1 cellular context compared by ENCODE assay signal in the genomic region with DNA sequence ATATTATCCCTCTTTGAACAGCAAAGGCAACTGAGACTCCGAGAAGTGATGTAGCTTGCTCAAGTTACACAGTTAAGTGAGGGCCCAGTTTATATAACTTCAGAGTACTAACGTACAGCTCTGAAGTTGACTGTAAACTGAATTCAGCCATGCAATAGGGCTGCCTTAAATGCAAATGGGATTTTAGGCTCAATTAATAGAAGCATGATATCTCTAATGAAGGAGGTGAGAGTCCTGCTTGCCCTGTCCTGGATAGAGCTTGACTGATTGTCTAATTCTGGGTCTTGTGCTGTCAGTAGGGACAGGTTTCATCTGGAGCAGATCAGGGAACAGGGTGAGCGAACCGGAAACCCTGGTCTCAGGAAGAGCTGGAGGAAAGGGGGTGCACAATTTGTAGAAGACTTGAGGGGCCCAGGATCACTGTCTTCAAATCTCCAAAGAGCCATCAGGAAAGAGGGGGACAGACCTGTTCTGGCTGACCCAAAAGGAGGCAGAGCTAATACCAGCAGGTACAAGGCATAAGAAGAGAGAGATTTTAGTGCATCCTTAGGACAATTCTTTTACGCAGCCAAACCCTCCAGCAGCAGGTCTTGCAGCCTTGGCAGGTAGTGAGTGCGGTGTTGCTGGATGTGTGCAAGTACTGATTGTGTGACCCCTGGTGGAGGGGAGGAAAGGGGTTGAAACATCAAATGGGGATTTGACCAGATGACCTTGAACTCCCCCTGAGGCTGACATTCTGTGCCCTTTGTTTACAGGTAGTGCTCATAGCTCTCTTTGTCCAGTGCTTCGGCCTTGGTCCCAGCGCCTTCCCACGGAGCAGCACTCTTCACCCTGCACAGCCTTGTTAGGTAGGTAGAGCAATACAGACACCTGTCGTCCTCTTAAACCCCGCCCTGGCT.
TF ChIP-seq lines count a peak whose summit lies in the region.

No MANE protein-coding gene starts in this region.

TF ChIP-seq in HepG2, 621 proteins besides CTCF, POLR2A, EP300 and RAD21 (continued from another document and continues in another):
- no peak for TF ChIP-seq RNF2 (conservative IDR thresholded peaks at IDR 0.05; ENCODE audit: low read depth)
- peak; percentile 60; the same call in 1 of the 2 replicates for TF ChIP-seq ZNF263 (CRISPR knock-in tag; IDR thresholded peaks at IDR 0.05)
- peak; percentile 56; the same call in 1 of the 2 replicates for TF ChIP-seq MIXL1 (CRISPR knock-in tag; IDR thresholded peaks at IDR 0.05)
- no peak for TF ChIP-seq NBN (conservative IDR thresholded peaks at IDR 0.05)
- no peak for TF ChIP-seq ZNF30 (CRISPR knock-in tag; IDR thresholded peaks at IDR 0.05)
- TF ChIP-seq, protein P1, sequence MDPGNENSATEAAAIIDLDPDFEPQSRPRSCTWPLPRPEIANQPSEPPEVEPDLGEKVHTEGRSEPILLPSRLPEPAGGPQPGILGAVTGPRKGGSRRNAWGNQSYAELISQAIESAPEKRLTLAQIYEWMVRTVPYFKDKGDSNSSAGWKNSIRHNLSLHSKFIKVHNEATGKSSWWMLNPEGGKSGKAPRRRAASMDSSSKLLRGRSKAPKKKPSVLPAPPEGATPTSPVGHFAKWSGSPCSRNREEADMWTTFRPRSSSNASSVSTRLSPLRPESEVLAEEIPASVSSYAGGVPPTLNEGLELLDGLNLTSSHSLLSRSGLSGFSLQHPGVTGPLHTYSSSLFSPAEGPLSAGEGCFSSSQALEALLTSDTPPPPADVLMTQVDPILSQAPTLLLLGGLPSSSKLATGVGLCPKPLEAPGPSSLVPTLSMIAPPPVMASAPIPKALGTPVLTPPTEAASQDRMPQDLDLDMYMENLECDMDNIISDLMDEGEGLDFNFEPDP (CRISPR knock-in tag; conservative IDR thresholded peaks at IDR 0.05), result no peak
- TF ChIP-seq ZNF343 (CRISPR knock-in tag; IDR thresholded peaks at IDR 0.05), result no peak
- TF ChIP-seq NFIC (IDR thresholded peaks at IDR 0.05; ENCODE audit: low read length), result 0 out of 2 replicates have a peak, but pooled peaks have one; percentile 42
- 0 out of 2 replicates have a peak, but pooled peaks have one; percentile 20 for TF ChIP-seq SPEN (CRISPR knock-in tag; IDR thresholded peaks at IDR 0.05; ENCODE audit: low read depth)
- peak; percentile 10; the same call in 1 of the 2 replicates for TF ChIP-seq MEF2D (CRISPR knock-in tag; IDR thresholded peaks at IDR 0.05)
- no peak for TF ChIP-seq ZNF264 (CRISPR knock-in tag; IDR thresholded peaks at IDR 0.05)
- TF ChIP-seq SMAD1 (CRISPR knock-in tag; IDR thresholded peaks at IDR 0.05; ENCODE audit: borderline replicate concordance, low read depth), result no peak
- no peak for TF ChIP-seq ZNF773 (CRISPR knock-in tag; IDR thresholded peaks at IDR 0.05; ENCODE audit: borderline replicate concordance)
- no peak for TF ChIP-seq PCBP2 (optimal IDR thresholded peaks at IDR 0.05; ENCODE audit: low read depth, low read length, poor library complexity, severe bottlenecking)
- no peak for TF ChIP-seq MED8 (CRISPR knock-in tag; IDR thresholded peaks at IDR 0.05; ENCODE audit: insufficient replicate concordance)
- no peak for TF ChIP-seq FIP1L1 (IDR thresholded peaks at IDR 0.05; ENCODE audit: borderline replicate concordance, insufficient read depth, low read depth, low read length)
- 0 out of 2 replicates have a peak, but pooled peaks have one; percentile 1 for TF ChIP-seq ZBTB20 (CRISPR knock-in tag; IDR thresholded peaks at IDR 0.05; ENCODE audit: borderline replicate concordance, low read depth)
- TF ChIP-seq, protein P2, sequence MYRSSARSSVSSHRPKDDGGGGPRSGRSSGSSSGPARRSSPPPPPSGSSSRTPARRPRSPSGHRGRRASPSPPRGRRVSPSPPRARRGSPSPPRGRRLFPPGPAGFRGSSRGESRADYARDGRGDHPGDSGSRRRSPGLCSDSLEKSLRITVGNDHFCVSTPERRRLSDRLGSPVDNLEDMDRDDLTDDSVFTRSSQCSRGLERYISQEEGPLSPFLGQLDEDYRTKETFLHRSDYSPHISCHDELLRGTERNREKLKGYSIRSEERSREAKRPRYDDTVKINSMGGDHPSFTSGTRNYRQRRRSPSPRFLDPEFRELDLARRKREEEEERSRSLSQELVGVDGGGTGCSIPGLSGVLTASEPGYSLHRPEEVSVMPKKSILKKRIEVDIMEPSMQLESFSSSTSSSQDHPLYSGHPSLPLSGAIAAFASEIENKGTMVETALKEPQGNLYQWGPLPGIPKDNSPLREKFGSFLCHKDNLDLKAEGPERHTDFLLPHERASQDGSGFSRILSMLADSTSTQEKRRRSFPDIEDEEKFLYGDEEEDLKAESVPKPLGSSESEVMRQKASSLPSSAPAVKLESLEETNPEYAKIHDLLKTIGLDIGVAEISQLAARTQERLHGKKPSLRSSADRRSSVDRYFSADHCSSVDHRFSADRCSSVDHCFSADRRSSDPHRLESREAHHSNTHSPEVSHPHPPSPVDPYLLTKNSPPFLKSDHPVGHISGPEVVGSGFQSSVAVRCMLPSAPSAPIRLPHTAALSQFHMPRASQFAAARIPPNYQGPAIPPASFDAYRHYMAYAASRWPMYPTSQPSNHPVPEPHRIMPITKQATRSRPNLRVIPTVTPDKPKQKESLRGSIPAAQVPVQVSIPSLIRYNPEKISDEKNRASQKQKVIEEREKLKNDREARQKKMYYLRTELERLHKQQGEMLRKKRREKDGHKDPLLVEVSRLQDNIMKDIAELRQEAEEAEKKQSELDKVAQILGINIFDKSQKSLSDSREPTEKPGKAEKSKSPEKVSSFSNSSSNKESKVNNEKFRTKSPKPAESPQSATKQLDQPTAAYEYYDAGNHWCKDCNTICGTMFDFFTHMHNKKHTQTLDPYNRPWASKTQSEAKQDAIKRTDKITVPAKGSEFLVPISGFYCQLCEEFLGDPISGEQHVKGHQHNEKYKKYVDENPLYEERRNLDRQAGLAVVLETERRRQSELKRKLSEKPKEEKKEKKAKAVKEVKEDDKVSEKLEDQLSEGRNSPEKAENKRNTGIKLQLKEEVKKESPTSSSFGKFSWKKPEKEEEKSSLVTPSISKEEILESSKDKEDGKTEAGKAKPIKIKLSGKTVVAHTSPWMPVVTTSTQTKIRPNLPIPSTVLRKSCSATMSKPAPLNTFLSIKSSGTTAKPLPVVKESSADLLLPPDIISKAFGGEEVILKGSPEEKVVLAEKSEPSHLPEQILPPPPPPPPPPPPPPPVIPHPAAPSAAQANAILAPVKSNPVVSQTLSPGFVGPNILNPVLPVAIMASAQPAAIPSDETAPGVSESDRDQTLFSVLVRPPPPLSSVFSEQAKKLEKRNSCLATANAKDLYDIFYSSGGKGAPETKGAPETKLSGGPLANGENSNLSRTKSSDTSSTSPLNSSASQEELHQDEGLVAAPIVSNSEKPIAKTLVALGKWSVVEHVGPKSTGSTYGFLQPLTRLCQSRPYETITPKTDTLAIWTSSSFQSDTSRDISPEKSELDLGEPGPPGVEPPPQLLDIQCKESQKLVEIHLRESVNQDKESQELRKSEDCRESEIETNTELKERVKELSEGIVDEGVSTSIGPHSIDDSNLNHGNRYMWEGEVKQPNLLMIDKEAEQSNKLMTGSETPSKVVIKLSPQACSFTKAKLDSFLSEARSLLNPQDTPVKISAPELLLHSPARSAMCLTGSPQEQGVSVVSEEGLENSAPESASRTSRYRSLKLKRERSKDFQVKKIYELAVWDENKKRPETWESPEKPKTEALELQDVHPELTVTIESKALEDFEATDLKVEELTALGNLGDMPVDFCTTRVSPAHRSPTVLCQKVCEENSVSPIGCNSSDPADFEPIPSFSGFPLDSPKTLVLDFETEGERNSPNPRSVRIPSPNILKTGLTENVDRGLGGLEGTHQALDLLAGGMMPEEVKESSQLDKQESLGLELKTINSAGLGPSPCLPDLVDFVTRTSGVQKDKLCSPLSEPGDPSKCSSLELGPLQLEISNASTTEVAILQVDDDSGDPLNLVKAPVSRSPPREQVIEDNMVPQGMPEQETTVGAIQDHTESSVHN (CRISPR knock-in tag; IDR thresholded peaks at IDR 0.05), result no peak
- TF ChIP-seq, protein P3, sequence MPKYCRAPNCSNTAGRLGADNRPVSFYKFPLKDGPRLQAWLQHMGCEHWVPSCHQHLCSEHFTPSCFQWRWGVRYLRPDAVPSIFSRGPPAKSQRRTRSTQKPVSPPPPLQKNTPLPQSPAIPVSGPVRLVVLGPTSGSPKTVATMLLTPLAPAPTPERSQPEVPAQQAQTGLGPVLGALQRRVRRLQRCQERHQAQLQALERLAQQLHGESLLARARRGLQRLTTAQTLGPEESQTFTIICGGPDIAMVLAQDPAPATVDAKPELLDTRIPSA (CRISPR knock-in tag; IDR thresholded peaks at IDR 0.05; ENCODE audit: borderline replicate concordance), result no peak
- no peak for TF ChIP-seq ZNF775 (CRISPR knock-in tag; IDR thresholded peaks at IDR 0.05; ENCODE audit: borderline replicate concordance)
- TF ChIP-seq GLI4 (CRISPR knock-in tag; IDR thresholded peaks at IDR 0.05; ENCODE audit: borderline replicate concordance), result no peak
- TF ChIP-seq ZNF841 (CRISPR knock-in tag; IDR thresholded peaks at IDR 0.05; ENCODE audit: borderline replicate concordance), result no peak
- no peak for TF ChIP-seq SYNCRIP (IDR thresholded peaks at IDR 0.05; ENCODE audit: insufficient read depth, low read depth, low read length)
- TF ChIP-seq, protein P4, sequence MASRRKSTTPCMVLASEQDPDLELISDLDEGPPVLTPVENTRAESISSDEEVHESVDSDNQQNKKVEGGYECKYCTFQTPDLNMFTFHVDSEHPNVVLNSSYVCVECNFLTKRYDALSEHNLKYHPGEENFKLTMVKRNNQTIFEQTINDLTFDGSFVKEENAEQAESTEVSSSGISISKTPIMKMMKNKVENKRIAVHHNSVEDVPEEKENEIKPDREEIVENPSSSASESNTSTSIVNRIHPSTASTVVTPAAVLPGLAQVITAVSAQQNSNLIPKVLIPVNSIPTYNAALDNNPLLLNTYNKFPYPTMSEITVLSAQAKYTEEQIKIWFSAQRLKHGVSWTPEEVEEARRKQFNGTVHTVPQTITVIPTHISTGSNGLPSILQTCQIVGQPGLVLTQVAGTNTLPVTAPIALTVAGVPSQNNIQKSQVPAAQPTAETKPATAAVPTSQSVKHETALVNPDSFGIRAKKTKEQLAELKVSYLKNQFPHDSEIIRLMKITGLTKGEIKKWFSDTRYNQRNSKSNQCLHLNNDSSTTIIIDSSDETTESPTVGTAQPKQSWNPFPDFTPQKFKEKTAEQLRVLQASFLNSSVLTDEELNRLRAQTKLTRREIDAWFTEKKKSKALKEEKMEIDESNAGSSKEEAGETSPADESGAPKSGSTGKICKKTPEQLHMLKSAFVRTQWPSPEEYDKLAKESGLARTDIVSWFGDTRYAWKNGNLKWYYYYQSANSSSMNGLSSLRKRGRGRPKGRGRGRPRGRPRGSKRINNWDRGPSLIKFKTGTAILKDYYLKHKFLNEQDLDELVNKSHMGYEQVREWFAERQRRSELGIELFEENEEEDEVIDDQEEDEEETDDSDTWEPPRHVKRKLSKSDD (CRISPR knock-in tag; IDR thresholded peaks at IDR 0.05; ENCODE audit: low read depth), result no peak
- no peak for TF ChIP-seq GZF1 (CRISPR knock-in tag; IDR thresholded peaks at IDR 0.05)
- peak; percentile 40 for TF ChIP-seq ZNF629 (CRISPR knock-in tag; conservative IDR thresholded peaks at IDR 0.05)
- no peak for TF ChIP-seq ZNF891 (CRISPR knock-in tag; IDR thresholded peaks at IDR 0.05)
- TF ChIP-seq KLF11 (CRISPR knock-in tag; IDR thresholded peaks at IDR 0.05), result no peak
- no peak for TF ChIP-seq RARG (CRISPR knock-in tag; IDR thresholded peaks at IDR 0.05; ENCODE audit: low read depth)
- TF ChIP-seq, protein P5, sequence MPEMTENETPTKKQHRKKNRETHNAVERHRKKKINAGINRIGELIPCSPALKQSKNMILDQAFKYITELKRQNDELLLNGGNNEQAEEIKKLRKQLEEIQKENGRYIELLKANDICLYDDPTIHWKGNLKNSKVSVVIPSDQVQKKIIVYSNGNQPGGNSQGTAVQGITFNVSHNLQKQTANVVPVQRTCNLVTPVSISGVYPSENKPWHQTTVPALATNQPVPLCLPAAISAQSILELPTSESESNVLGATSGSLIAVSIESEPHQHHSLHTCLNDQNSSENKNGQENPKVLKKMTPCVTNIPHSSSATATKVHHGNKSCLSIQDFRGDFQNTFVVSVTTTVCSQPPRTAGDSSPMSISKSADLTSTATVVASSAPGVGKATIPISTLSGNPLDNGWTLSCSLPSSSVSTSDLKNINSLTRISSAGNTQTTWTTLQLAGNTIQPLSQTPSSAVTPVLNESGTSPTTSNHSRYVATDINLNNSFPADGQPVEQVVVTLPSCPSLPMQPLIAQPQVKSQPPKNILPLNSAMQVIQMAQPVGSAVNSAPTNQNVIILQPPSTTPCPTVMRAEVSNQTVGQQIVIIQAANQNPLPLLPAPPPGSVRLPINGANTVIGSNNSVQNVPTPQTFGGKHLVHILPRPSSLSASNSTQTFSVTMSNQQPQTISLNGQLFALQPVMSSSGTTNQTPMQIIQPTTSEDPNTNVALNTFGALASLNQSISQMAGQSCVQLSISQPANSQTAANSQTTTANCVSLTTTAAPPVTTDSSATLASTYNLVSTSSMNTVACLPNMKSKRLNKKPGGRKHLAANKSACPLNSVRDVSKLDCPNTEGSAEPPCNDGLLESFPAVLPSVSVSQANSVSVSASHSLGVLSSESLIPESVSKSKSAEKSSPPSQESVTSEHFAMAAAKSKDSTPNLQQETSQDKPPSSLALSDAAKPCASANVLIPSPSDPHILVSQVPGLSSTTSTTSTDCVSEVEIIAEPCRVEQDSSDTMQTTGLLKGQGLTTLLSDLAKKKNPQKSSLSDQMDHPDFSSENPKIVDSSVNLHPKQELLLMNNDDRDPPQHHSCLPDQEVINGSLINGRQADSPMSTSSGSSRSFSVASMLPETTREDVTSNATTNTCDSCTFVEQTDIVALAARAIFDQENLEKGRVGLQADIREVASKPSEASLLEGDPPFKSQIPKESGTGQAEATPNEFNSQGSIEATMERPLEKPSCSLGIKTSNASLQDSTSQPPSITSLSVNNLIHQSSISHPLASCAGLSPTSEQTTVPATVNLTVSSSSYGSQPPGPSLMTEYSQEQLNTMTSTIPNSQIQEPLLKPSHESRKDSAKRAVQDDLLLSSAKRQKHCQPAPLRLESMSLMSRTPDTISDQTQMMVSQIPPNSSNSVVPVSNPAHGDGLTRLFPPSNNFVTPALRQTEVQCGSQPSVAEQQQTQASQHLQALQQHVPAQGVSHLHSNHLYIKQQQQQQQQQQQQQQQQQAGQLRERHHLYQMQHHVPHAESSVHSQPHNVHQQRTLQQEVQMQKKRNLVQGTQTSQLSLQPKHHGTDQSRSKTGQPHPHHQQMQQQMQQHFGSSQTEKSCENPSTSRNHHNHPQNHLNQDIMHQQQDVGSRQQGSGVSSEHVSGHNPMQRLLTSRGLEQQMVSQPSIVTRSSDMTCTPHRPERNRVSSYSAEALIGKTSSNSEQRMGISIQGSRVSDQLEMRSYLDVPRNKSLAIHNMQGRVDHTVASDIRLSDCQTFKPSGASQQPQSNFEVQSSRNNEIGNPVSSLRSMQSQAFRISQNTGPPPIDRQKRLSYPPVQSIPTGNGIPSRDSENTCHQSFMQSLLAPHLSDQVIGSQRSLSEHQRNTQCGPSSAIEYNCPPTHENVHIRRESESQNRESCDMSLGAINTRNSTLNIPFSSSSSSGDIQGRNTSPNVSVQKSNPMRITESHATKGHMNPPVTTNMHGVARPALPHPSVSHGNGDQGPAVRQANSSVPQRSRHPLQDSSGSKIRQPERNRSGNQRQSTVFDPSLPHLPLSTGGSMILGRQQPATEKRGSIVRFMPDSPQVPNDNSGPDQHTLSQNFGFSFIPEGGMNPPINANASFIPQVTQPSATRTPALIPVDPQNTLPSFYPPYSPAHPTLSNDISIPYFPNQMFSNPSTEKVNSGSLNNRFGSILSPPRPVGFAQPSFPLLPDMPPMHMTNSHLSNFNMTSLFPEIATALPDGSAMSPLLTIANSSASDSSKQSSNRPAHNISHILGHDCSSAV (CRISPR knock-in tag; IDR thresholded peaks at IDR 0.05; ENCODE audit: borderline replicate concordance), result no peak
